19 cellular contexts compared by ENCODE assay signal in genomic region chr6:137213813-137214212, GRCh38. TPM values are rescaled to one million over a fixed set of nuclear protein-coding genes. Genes with fewer than 3 reads are reported as not detected.
A peak's percentile ranks its signal among the peaks of the same experiment; 100 is the strongest.
DNase-seq lines count a peak whose midpoint lies in the region; ATAC-seq and TF ChIP-seq lines count a peak whose summit lies in the region.
"Had no signal": no experiment of that assay in that cellular context is flagged by ENCODE, and none has a peak within 500 bp of the region (broad histone marks: within the 10 kb centered on the region; RNA-seq: fewer than 3 reads in every experiment).

No MANE protein-coding gene starts in this region.

- H3K27ac Mint-ChIP-seq in stimulated activated naive B cell treated with anti-CD40 and anti-IgM and Interleukin-4, amounts not matched to agents 10 μg/mL and 1 μg/mL and 100 μg/mL, for 72 hours: no peak overlapping the region
- H3K27ac Mint-ChIP-seq: activated naive CD4-positive, alpha-beta T cell treated with anti-CD3 and anti-CD28 coated beads, Interleukin-2, amount 10 ng/mL, durations not matched to agents 7 days and 5 days; CD4-positive, CD25-positive, alpha-beta regulatory T cell had no signal

- H2BK15ac ChIP-seq in mesenchymal stem cell (ENCODE audit: low read depth, poor library complexity, severe bottlenecking): no peak overlapping the region

- H3K4me3 Mint-ChIP-seq in stimulated activated naive B cell treated with anti-CD40 and anti-IgM and Interleukin-4, amounts not matched to agents 10 μg/mL and 1 μg/mL and 100 μg/mL, for 72 hours: peak overlapping the region in 1 of 2 donors; percentile 8
- H3K4me3 Mint-ChIP-seq: activated naive CD4-positive, alpha-beta T cell treated with anti-CD3 and anti-CD28 coated beads, Interleukin-2, amount 10 ng/mL, durations not matched to agents 7 days and 5 days had no signal

- intact Hi-C loops in heart right ventricle (cut with DNase I): loop anchor here in 2 of 10 donors (5.0 to 10.0 kb wide), 2 partner anchors 119 to 488 kb away; no protein-coding TSS in a partner anchor
- intact Hi-C loops in Right ventricle myocardium inferior (cut with DNase I): loop anchor here (5.0 kb wide), 1 partner anchor 98 kb away; no protein-coding TSS in a partner anchor
- intact Hi-C loops in dorsolateral prefrontal cortex (cut with DNase I): no loop called here
- intact Hi-C loops in sigmoid colon (cut with DNase I): loop anchor here (10.0 kb wide), 1 partner anchor 661 kb away; no protein-coding TSS in a partner anchor

- H3K9me3 ChIP-seq in heart right ventricle (peaks cover 0 to 8% (median 0%) of the 10 kb centered on the region in 11 donors), mesenchymal stem cell (ENCODE audit: control insufficient read depth, low read length) (no peaks in the 10 kb centered on the region), upper lobe of left lung (no peaks in the 10 kb centered on the region), sigmoid colon (no peaks in the 10 kb centered on the region)
- H3K9me3 ChIP-seq: Peyer's patch had no signal

- TF ChIP-seq POLR2A in upper lobe of left lung (IDR thresholded peaks at IDR 0.05) (no peak), sigmoid colon (IDR thresholded peaks at IDR 0.05) (no peak)

- H3K79me1 ChIP-seq in mesenchymal stem cell (replicated peaks; ENCODE audit: low read length, poor library complexity, severe bottlenecking): peaks cover 30% of the 10 kb centered on the region

- TF ChIP-seq CTCF in heart right ventricle (IDR thresholded peaks at IDR 0.05): no peak
- TF ChIP-seq CTCF in dorsolateral prefrontal cortex (IDR thresholded peaks at IDR 0.05 in 54 of 56, conservative IDR thresholded peaks at IDR 0.05 in 2 of 56; ENCODE audit: low read depth in 1 of 56, partially characterized antibody in 56 of 56): no peak
- no peak for TF ChIP-seq CTCF in upper lobe of left lung (IDR thresholded peaks at IDR 0.05)
- TF ChIP-seq CTCF in sigmoid colon (IDR thresholded peaks at IDR 0.05): no peak

- H3K4me1 ChIP-seq in heart right ventricle (peaks cover 17 to 90% (median 83%) of the 10 kb centered on the region in 9 donors), mesenchymal stem cell (ENCODE audit: control insufficient read depth, insufficient read depth, low read depth, low read length) (peaks cover 6% of the 10 kb centered on the region), upper lobe of left lung (peaks cover 60 to 81% (median 75%) of the 10 kb centered on the region in 4 donors), sigmoid colon (peaks cover 0 to 85% (median 69%) of the 10 kb centered on the region in 4 donors)

- no peak overlapping the region for H3K14ac ChIP-seq in mesenchymal stem cell (ENCODE audit: low read length in 2 of 2)

- no peak overlapping the region for H2AFZ ChIP-seq in mesenchymal stem cell (ENCODE audit: low read depth, low read length)

- peak overlapping the region; percentile 7 to 99 (median 64) for H3K27ac ChIP-seq in heart right ventricle
- peak overlapping the region in 38 of 59 donors; percentile 4 to 97 (median 33) for H3K27ac ChIP-seq in dorsolateral prefrontal cortex
- H3K27ac ChIP-seq in mesenchymal stem cell (ENCODE audit: low read length, poor library complexity, severe bottlenecking): no peak overlapping the region
- peak overlapping the region; percentile 50 to 99 (median 78) for H3K27ac ChIP-seq in upper lobe of left lung
- H3K27ac ChIP-seq in sigmoid colon: peak overlapping the region in 2 of 4 donors; percentile 47 to 55

- H3K4me1 Mint-ChIP-seq in stimulated activated naive B cell treated with anti-CD40 and anti-IgM and Interleukin-4, amounts not matched to agents 10 μg/mL and 1 μg/mL and 100 μg/mL, for 72 hours: peaks cover 47 to 73% of the 10 kb centered on the region in 2 donors

- no peak overlapping the region for H4K8ac ChIP-seq in mesenchymal stem cell (ENCODE audit: low read length)

- ATAC-seq in heart right ventricle (no peak), Right ventricle myocardium inferior (no peak), upper lobe of left lung (ENCODE audit: low FRiP score in 2 of 2) (no peak)
- no peak for ATAC-seq in stimulated activated naive B cell treated with anti-CD40 and anti-IgM and Interleukin-4, amounts not matched to agents 10 μg/mL and 1 μg/mL and 100 μg/mL, for 72 hours (replicated peaks)
- ATAC-seq: left colon had no signal

- H2BK5ac ChIP-seq in mesenchymal stem cell (ENCODE audit: low read depth, low read length, poor library complexity, severe bottlenecking): no peak overlapping the region

- H4K91ac ChIP-seq in mesenchymal stem cell (ENCODE audit: low read length): no peak overlapping the region

- peaks cover 56 to 83% of the 10 kb centered on the region in 2 donors for H3K36me3 Mint-ChIP-seq in stimulated activated naive B cell treated with anti-CD40 and anti-IgM and Interleukin-4, amounts not matched to agents 10 μg/mL and 1 μg/mL and 100 μg/mL, for 72 hours

- H3K36me3 ChIP-seq in heart right ventricle (peaks cover 0 to 22% (median 0%) of the 10 kb centered on the region in 9 donors), mesenchymal stem cell (ENCODE audit: control insufficient read depth in 1 of 2, insufficient read depth in 2 of 2, low read depth in 1 of 2, low read length in 2 of 2) (peaks cover under 1 to 5% of the 10 kb centered on the region in 2 experiments), upper lobe of left lung (peaks cover 0 to 16% (median under 1%) of the 10 kb centered on the region in 4 donors), sigmoid colon (no peaks in the 10 kb centered on the region)
- H3K36me3 ChIP-seq: Peyer's patch had no signal

- H3K27me3 ChIP-seq in heart right ventricle (no peaks in the 10 kb centered on the region), dorsolateral prefrontal cortex (no peaks in the 10 kb centered on the region), mesenchymal stem cell (ENCODE audit: control insufficient read depth in 1 of 2, insufficient read depth in 1 of 2, low read length in 2 of 2) (no peaks in the 10 kb centered on the region), upper lobe of left lung (no peaks in the 10 kb centered on the region), sigmoid colon (no peaks in the 10 kb centered on the region)
- H3K27me3 ChIP-seq: Peyer's patch had no signal

- DNase-seq in heart right ventricle (no peak), Right ventricle myocardium inferior (ENCODE audit: missing footprints) (no peak), dorsolateral prefrontal cortex (no peak), mesenchymal stem cell (no peak), upper lobe of left lung (no peak), sigmoid colon (no peak)
- no peak for DNase-seq in stimulated activated naive B cell treated with anti-CD40 and anti-IgM and Interleukin-4, amounts not matched to agents 10 μg/mL and 1 μg/mL and 100 μg/mL, for 72 hours
- DNase-seq in NK-92 treated with Interleukin-12 subunit alpha and Interleukin-12 subunit beta, amount 100 ng/mL, for 24 hours (lab: John Stamatoyannopoulos, UW): no peak
- DNase-seq: activated naive CD4-positive, alpha-beta T cell treated with anti-CD3 and anti-CD28 coated beads, Interleukin-2, amount 10 ng/mL, durations not matched to agents 7 days and 5 days; activated T-cell treated with anti-CD3 and anti-CD28 coated beads for 4 hours; CD4-positive, CD25-positive, alpha-beta regulatory T cell; left colon; NCI-H1436 treated with DMSO at 0.1 percent for 48 hours; Peyer's patch; stimulated activated CD4-positive, alpha-beta T cell treated with anti-CD3 and anti-CD28 coated beads, Interleukin-12 subunit alpha, Interleukin-12 subunit beta, amount 100 ng/mL, for 4 hours; stimulated activated naive CD4-positive, alpha-beta T cell had no signal

- no peak overlapping the region for H3K4me2 ChIP-seq in mesenchymal stem cell (ENCODE audit: low read length, poor library complexity, severe bottlenecking)

- H3K4me3 ChIP-seq in heart right ventricle (peak overlapping the region in 8 of 10 donors; percentile 8 to 85 (median 24)), dorsolateral prefrontal cortex (peak overlapping the region in 41 of 59 donors; percentile 0 to 99 (median 78)), mesenchymal stem cell (ENCODE audit: insufficient read depth in 1 of 2, low read depth in 1 of 2, low read length in 2 of 2) (peak overlapping the region in 1 of 2 experiments; percentile 46), upper lobe of left lung (peak overlapping the region in 3 of 4 donors; percentile 13 to 81 (median 75)), sigmoid colon (no peak overlapping the region)

- no peak overlapping the region for H3K18ac ChIP-seq in mesenchymal stem cell (ENCODE audit: low read depth in 1 of 2, low read length in 2 of 2)

- H3K9ac ChIP-seq in mesenchymal stem cell (ENCODE audit: low read length): peak overlapping the region; percentile 47

- H3K9me3 Mint-ChIP-seq in stimulated activated naive B cell treated with anti-CD40 and anti-IgM and Interleukin-4, amounts not matched to agents 10 μg/mL and 1 μg/mL and 100 μg/mL, for 72 hours: peaks cover 8 to 12% of the 10 kb centered on the region in 2 donors

- no peak overlapping the region for H3K4ac ChIP-seq in mesenchymal stem cell (ENCODE audit: low read depth in 1 of 2, low read length in 2 of 2)

- no peak overlapping the region for H3K23ac ChIP-seq in mesenchymal stem cell (ENCODE audit: low read length in 2 of 2)

- WGBS in heart right ventricle, 2 donors: 21 to 45% methylated on average over 2 of the region's 2 CpGs
- WGBS in mesenchymal stem cell: no CpG with 5 or more reads among the region's 2 CpGs
- WGBS in upper lobe of left lung, 2 donors: 38 to 55% methylated on average over 2 of the region's 2 CpGs
- 69 to 72% methylated on average over 2 of the region's 2 CpGs for WGBS in sigmoid colon, 2 donors

- TF ChIP-seq EP300 in upper lobe of left lung (IDR thresholded peaks at IDR 0.05): no peak
- TF ChIP-seq EP300 in sigmoid colon (IDR thresholded peaks at IDR 0.05): no peak

- H2AK5ac ChIP-seq in mesenchymal stem cell (ENCODE audit: low read length, severe bottlenecking): no peak overlapping the region

- H2BK12ac ChIP-seq in mesenchymal stem cell (ENCODE audit: low read length in 2 of 2): no peak overlapping the region

- no peaks in the 10 kb centered on the region for H3K27me3 Mint-ChIP-seq in stimulated activated naive B cell treated with anti-CD40 and anti-IgM and Interleukin-4, amounts not matched to agents 10 μg/mL and 1 μg/mL and 100 μg/mL, for 72 hours
- H3K27me3 Mint-ChIP-seq: activated naive CD4-positive, alpha-beta T cell treated with anti-CD3 and anti-CD28 coated beads, Interleukin-2, amount 10 ng/mL, durations not matched to agents 7 days and 5 days; CD4-positive, CD25-positive, alpha-beta regulatory T cell had no signal

- no peak overlapping the region for H2BK120ac ChIP-seq in mesenchymal stem cell (ENCODE audit: low read depth, low read length)

RNA-seq across cellular contexts. Expression of gene IFNGR1, which starts 5.4 kb away (rescaled TPM):
- total RNA-seq in heart right ventricle (100 to 1,000 TPM in 3 of 10 donors, 10 to 100 TPM in 7; 55.8 to 132 (median 78.7) TPM), Right ventricle myocardium inferior (103 TPM), dorsolateral prefrontal cortex (10 to 100 TPM; 27.5 to 68.4 (median 46.0) TPM), upper lobe of left lung (100 to 1,000 TPM in 5 of 6 donors, 10 to 100 TPM in 1; 94.0 to 216 (median 183) TPM), sigmoid colon (10 to 100 TPM; 47.4 to 67.1 (median 62.3) TPM)
- polyA plus RNA-seq in heart right ventricle (100 to 1,000 TPM in 1 of 2 donors, 10 to 100 TPM in 1; 66.1 to 121 TPM), sigmoid colon (100 to 1,000 TPM in 1 of 3 donors, 10 to 100 TPM in 2; 32.4 to 116 (median 52.7) TPM)
- 41.2 TPM for polyA plus RNA-seq in mesenchymal stem cell (2013, experiment 1 of 2)
- polyA plus RNA-seq in mesenchymal stem cell (2013, experiment 2 of 2): 43.6 TPM

RNA-seq across cellular contexts. Expression of gene IL22RA2, which starts 40.4 kb away (rescaled TPM):
- total RNA-seq in heart right ventricle (under 1 TPM in 1 of 10 donors, not detected in 9; 0.12 TPM), Right ventricle myocardium inferior (not detected), dorsolateral prefrontal cortex (not detected), upper lobe of left lung (not detected), sigmoid colon (not detected)
- polyA plus RNA-seq in heart right ventricle (not detected), sigmoid colon (under 1 TPM in 1 of 3 donors, not detected in 2; 0.35 TPM)
- not detected for polyA plus RNA-seq in mesenchymal stem cell (2013, experiment 1 of 2)
- polyA plus RNA-seq in mesenchymal stem cell (2013, experiment 2 of 2): not detected
- total RNA-seq: A673; CD4-positive, CD25-positive, alpha-beta regulatory T cell; dermis microvascular lymphatic vessel endothelial cell; left colon; Peyer's patch; posterior vena cava had no signal
- polyA plus RNA-seq: CD4-positive, CD25-positive, alpha-beta regulatory T cell had no signal

Comparison
In these comparisons a context has a peak if more than half of its experiments do, and no peak if none do; other contexts are left out.
1. H3K4me3 ChIP-seq: peak in heart right ventricle (8 of 10), dorsolateral prefrontal cortex (41 of 59) and upper lobe of left lung (3 of 4); none in sigmoid colon (0 of 4).
2. intact Hi-C loops: an anchor here in Right ventricle myocardium inferior (5.0 kb wide) and sigmoid colon (10.0 kb wide); none called in dorsolateral prefrontal cortex.